Comparison of ENCODE assay signal across 8 cellular contexts in the genomic region with DNA sequence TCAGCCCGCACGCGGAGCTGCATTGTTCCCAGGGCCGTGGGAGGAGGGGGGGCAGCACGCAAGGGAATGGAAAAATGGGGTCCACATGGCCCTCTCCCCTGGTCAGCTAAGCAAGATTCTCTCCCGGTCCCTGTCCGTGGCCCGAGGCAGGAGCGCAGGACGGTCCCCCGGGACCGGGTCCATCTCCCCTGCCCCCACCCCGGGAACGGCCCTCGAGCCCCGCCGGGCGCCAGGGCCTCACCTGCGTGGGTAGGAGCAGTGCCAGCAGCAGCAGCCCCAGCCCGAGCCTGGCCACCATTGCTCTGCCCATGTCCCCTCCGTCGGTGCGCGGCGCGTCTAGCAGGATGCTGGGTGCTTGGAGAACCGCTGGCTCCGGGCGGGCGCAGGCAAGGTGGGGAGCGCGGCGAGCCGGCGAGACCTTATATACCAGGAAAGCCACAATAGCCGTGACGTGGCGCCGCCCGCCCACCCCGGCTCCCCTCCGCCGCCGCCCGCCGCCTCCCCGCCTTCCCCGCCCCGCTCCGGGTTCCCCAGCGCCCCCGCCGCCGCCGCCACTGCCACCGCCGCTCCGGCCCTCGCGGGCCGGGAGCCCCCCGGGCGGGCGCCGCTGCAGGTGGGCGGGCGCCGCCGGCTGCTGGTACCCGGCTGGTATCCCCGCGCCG. TPM values are rescaled to one million over a fixed set of nuclear protein-coding genes. Genes with fewer than 3 reads are reported as not detected.
DNase-seq lines count a peak whose midpoint lies in the region; ATAC-seq and TF ChIP-seq lines count a peak whose summit lies in the region.

A gene with protein sequence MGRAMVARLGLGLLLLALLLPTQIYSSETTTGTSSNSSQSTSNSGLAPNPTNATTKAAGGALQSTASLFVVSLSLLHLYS (minus strand): TSS at position 393 of the 662 bp plus-strand sequence. CDS start 83 bp downstream, at position 310.

- peak within 1 kb of the TSS; percentile 99 for H3K4me3 ChIP-seq in H7 (ENCODE audit: insufficient read depth, low read depth, low read length)
- H3K4me3 ChIP-seq in prostate gland, result peak within 1 kb of the TSS; percentile 57 to 62

- TF ChIP-seq CTCF in glutamatergic neuron (IDR thresholded peaks at IDR 0.05; ENCODE audit: partially characterized antibody, unreplicated experiment) (no peak), prostate gland (IDR thresholded peaks at IDR 0.05) (no peak)

- H3K9me3 Mint-ChIP-seq in glutamatergic neuron (ENCODE audit: unreplicated experiment), result peaks cover 19% of the 10 kb centered on the region

- TF ChIP-seq POLR2A in prostate gland (IDR thresholded peaks at IDR 0.05), result no peak

- WGBS in prostate gland, result 0% methylated on average over 13 of the region's 73 CpGs

- peak within 1 kb of the TSS; percentile 80 to 81 for H3K27ac ChIP-seq in prostate gland

- peak within 1 kb of the TSS; percentile 97 for H3K4me3 Mint-ChIP-seq in glutamatergic neuron (ENCODE audit: unreplicated experiment)

- H3K9me3 ChIP-seq in prostate gland, result no peaks in the 10 kb centered on the region

- ATAC-seq in GM18517 (IDR thresholded peaks at IDR 0.05; ENCODE audit: unreplicated experiment), result no peak

- H3K27ac Mint-ChIP-seq in glutamatergic neuron (ENCODE audit: unreplicated experiment), result peak within 1 kb of the TSS; percentile 99

- H3K4me1 ChIP-seq in prostate gland (replicated peaks), result no peaks in the 10 kb centered on the region

- peaks cover 8% of the 10 kb centered on the region for H3K27me3 Mint-ChIP-seq in glutamatergic neuron (ENCODE audit: unreplicated experiment)

- intact Hi-C loops in prostate gland (cut with DNase I), result loop anchor here (10.0 kb wide), 2 partner anchors 370 to 640 kb away; no protein-coding TSS in a partner anchor

- H3K36me3 Mint-ChIP-seq in glutamatergic neuron (ENCODE audit: unreplicated experiment), result peaks cover 9% of the 10 kb centered on the region

- peak; percentile 77 for DNase-seq in ELF-1 (ENCODE audit: low read depth, low spot score)
- DNase-seq in H7, result peak; percentile 94
- DNase-seq in NCI-H187 treated with DMSO at 0.1 percent for 48 hours (lab: John Stamatoyannopoulos, UW), result peak; percentile 26
- peak; percentile 40 for DNase-seq in activated T-cell treated with anti-CD3 and anti-CD28 coated beads for 4 hours
- DNase-seq in glutamatergic neuron, result peak; percentile 93
- peak; percentile 49 for DNase-seq in prostate gland (ENCODE audit: low spot score)
- no peak for DNase-seq in NCI-H446 treated with DMSO at 0.1 percent for 48 hours (lab: John Stamatoyannopoulos, UW)

- H3K27me3 ChIP-seq in H7 (ENCODE audit: control insufficient read depth, insufficient read depth, low read length), result no peaks in the 10 kb centered on the region
- H3K27me3 ChIP-seq in prostate gland (replicated peaks; ENCODE audit: insufficient read depth), result no peaks in the 10 kb centered on the region

- peaks cover 4% of the 10 kb centered on the region for H3K4me1 Mint-ChIP-seq in glutamatergic neuron (ENCODE audit: low read depth, unreplicated experiment)

- H3K36me3 ChIP-seq in H7 (replicated peaks; ENCODE audit: control insufficient read depth, insufficient read depth, low read length) (peaks cover 20% of the 10 kb centered on the region), prostate gland (no peaks in the 10 kb centered on the region)

RNA-seq across cellular contexts. Expression of the gene that starts here (rescaled TPM):
- 1,059 and 1,266 TPM in 2 replicates for total RNA-seq in H7 (2014; rRNA removed; shearing (Covaris generic))
- total RNA-seq in glutamatergic neuron (ENCODE audit: unreplicated experiment), result 782 TPM
- 100 to 1,000 TPM in 1 of 2 donors, 10 to 100 TPM in 1; 59.4 to 336 TPM for total RNA-seq in prostate gland
